In genomic region chr5:56170557-56170956, GRCh38 we compare ENCODE assay signal across 17 cellular contexts.
DNase-seq lines count a peak whose midpoint lies in the region; ATAC-seq and TF ChIP-seq lines count a peak whose summit lies in the region.
"Had no signal": no experiment of that assay in that cellular context is flagged by ENCODE, and none has a peak within 500 bp of the region (broad histone marks: within the 10 kb centered on the region; RNA-seq: fewer than 3 reads in every experiment).

No MANE protein-coding gene starts in this region.

- no peak for DNase-seq in activated naive CD4-positive, alpha-beta T cell (lab: John Stamatoyannopoulos, UW)
- DNase-seq in astrocyte of the spinal cord (ENCODE audit: low read depth, low spot score): peak; percentile 95
- peak in 3 of 5 donors; percentile 32 to 48 (median 36) for DNase-seq in heart left ventricle
- DNase-seq in activated CD4-positive, alpha-beta T cell treated with anti-CD3 and anti-CD28 coated beads, Interleukin-2, amount 50 U/mL, for 48 hours: no peak
- DNase-seq: activated B cell treated with CpG ODN at 0.5 μM for 24 hours; activated naive CD8-positive, alpha-beta T cell treated with anti-CD3 and anti-CD28 coated beads, Interleukin-2, amount 10 ng/mL, durations not matched to agents 7 days and 5 days; CD8-positive, alpha-beta T cell; DMS79 treated with DMSO at 0.1 percent for 48 hours; NCI-H1930; NCI-H510A had no signal

- WGBS in heart left ventricle, 4 donors: 51 to 86% (median 58%) methylated on average over 4 of the region's 4 CpGs

- H3K4me3 ChIP-seq in astrocyte of the spinal cord (ENCODE audit: low read depth, low read length) (no peak overlapping the region), heart left ventricle (no peak overlapping the region), subcutaneous abdominal adipose tissue (ENCODE audit: low read depth in 1 of 5, low read length in 5 of 5) (no peak overlapping the region)
- H3K4me3 ChIP-seq: lung had no signal

- in situ Hi-C loops in astrocyte of the spinal cord (cut with HindIII; ENCODE audit: low sequenced_read_pairs): no loop called here

- H3K27ac ChIP-seq in heart left ventricle (peak overlapping the region in 5 of 12 donors; percentile 14 to 80 (median 31)), subcutaneous abdominal adipose tissue (ENCODE audit: low read depth, low read length) (peak overlapping the region; percentile 68)
- H3K27ac ChIP-seq: 22Rv1 had no signal

- no peaks in the 10 kb centered on the region for H3K27me3 Mint-ChIP-seq in activated naive CD4-positive, alpha-beta T cell treated with anti-CD3 and anti-CD28 coated beads, Interleukin-2, amount 50 U/mL, for 24 hours
- H3K27me3 Mint-ChIP-seq: activated naive CD8-positive, alpha-beta T cell treated with anti-CD3 and anti-CD28 coated beads, Interleukin-2, amount 10 ng/mL, durations not matched to agents 7 days and 5 days had no signal

- H3K27me3 ChIP-seq in heart left ventricle: no peaks in the 10 kb centered on the region
- no peaks in the 10 kb centered on the region for H3K27me3 ChIP-seq in subcutaneous abdominal adipose tissue (ENCODE audit: control insufficient read depth in 5 of 5, insufficient read depth in 4 of 5, low read length in 5 of 5)

- H3K36me3 ChIP-seq in heart left ventricle: no peaks in the 10 kb centered on the region
- H3K36me3 ChIP-seq in subcutaneous abdominal adipose tissue (ENCODE audit: control insufficient read depth in 5 of 5, insufficient read depth in 5 of 5, low read length in 5 of 5): no peaks in the 10 kb centered on the region

- H3K36me3 Mint-ChIP-seq in activated naive CD4-positive, alpha-beta T cell treated with anti-CD3 and anti-CD28 coated beads, Interleukin-2, amount 50 U/mL, for 24 hours: no peaks in the 10 kb centered on the region
- H3K36me3 Mint-ChIP-seq: activated naive CD8-positive, alpha-beta T cell treated with anti-CD3 and anti-CD28 coated beads, Interleukin-2, amount 10 ng/mL, durations not matched to agents 7 days and 5 days; CD8-positive, alpha-beta T cell; natural killer cell treated with Interleukin-12 subunit alpha and Interleukin-12 subunit beta and Interleukin-15 and Interleukin-18, amount 100 ng/mL, for 72 hours had no signal

- no peaks in the 10 kb centered on the region for H3K9me3 Mint-ChIP-seq in activated naive CD4-positive, alpha-beta T cell treated with anti-CD3 and anti-CD28 coated beads, Interleukin-2, amount 50 U/mL, for 24 hours
- H3K9me3 Mint-ChIP-seq: activated B cell treated with CpG ODN at 0.5 μM for 24 hours; activated naive CD8-positive, alpha-beta T cell treated with anti-CD3 and anti-CD28 coated beads, Interleukin-2, amount 10 ng/mL, durations not matched to agents 7 days and 5 days; CD8-positive, alpha-beta T cell; natural killer cell treated with Interleukin-12 subunit alpha and Interleukin-12 subunit beta and Interleukin-15 and Interleukin-18, amount 100 ng/mL, for 72 hours had no signal

- H3K4me1 ChIP-seq in heart left ventricle: peaks cover 0 to 79% (median 15%) of the 10 kb centered on the region in 12 donors
- H3K4me1 ChIP-seq in subcutaneous abdominal adipose tissue (ENCODE audit: control insufficient read depth in 5 of 5, insufficient read depth in 5 of 5, low read length in 5 of 5): peaks cover 0 to 43% (median 40%) of the 10 kb centered on the region in 5 donors

- no peak for TF ChIP-seq CTCF in astrocyte of the spinal cord (IDR thresholded peaks at IDR 0.05; ENCODE audit: low read depth, low read length)
- TF ChIP-seq CTCF in heart left ventricle (IDR thresholded peaks at IDR 0.05): no peak

- peak overlapping the region; percentile 35 for H3K27ac Mint-ChIP-seq in activated naive CD4-positive, alpha-beta T cell treated with anti-CD3 and anti-CD28 coated beads, Interleukin-2, amount 50 U/mL, for 24 hours
- H3K27ac Mint-ChIP-seq: activated B cell treated with CpG ODN at 0.5 μM for 24 hours; activated naive CD8-positive, alpha-beta T cell treated with anti-CD3 and anti-CD28 coated beads, Interleukin-2, amount 10 ng/mL, durations not matched to agents 7 days and 5 days; CD8-positive, alpha-beta T cell had no signal

- H3K9me3 ChIP-seq in heart left ventricle (no peaks in the 10 kb centered on the region), subcutaneous abdominal adipose tissue (ENCODE audit: control insufficient read depth in 5 of 5, low read length in 5 of 5) (no peaks in the 10 kb centered on the region)

- peaks cover 48% of the 10 kb centered on the region for H3K4me1 Mint-ChIP-seq in activated naive CD4-positive, alpha-beta T cell treated with anti-CD3 and anti-CD28 coated beads, Interleukin-2, amount 50 U/mL, for 24 hours
- H3K4me1 Mint-ChIP-seq: activated B cell treated with CpG ODN at 0.5 μM for 24 hours had no signal

- TF ChIP-seq POLR2A in heart left ventricle (IDR thresholded peaks at IDR 0.05): no peak

- peak in 3 of 4 donors; percentile 65 to 82 (median 74) for ATAC-seq in heart left ventricle
- ATAC-seq in GM21390 (IDR thresholded peaks at IDR 0.05; ENCODE audit: unreplicated experiment): no peak
- ATAC-seq in GM19455 (IDR thresholded peaks at IDR 0.05; ENCODE audit: unreplicated experiment): no peak
- ATAC-seq: CD8-positive, alpha-beta T cell; natural killer cell treated with Interleukin-12 subunit alpha and Interleukin-12 subunit beta and Interleukin-15 and Interleukin-18, amount 100 ng/mL, for 72 hours had no signal

- intact Hi-C loops in heart left ventricle (cut with DNase I): loop anchor here in 4 of 10 donors (10.0 kb wide), 2 partner anchors 96 to 176 kb away; partner anchors contain the start of gene IL6ST (in 2 of the 4)

- no peak overlapping the region for H3K9ac ChIP-seq in subcutaneous abdominal adipose tissue (ENCODE audit: low read length in 5 of 5)

- no peak overlapping the region for H3K4me3 Mint-ChIP-seq in activated naive CD4-positive, alpha-beta T cell treated with anti-CD3 and anti-CD28 coated beads, Interleukin-2, amount 50 U/mL, for 24 hours
- H3K4me3 Mint-ChIP-seq: activated B cell treated with CpG ODN at 0.5 μM for 24 hours; activated naive CD8-positive, alpha-beta T cell treated with anti-CD3 and anti-CD28 coated beads, Interleukin-2, amount 10 ng/mL, durations not matched to agents 7 days and 5 days; CD8-positive, alpha-beta T cell; natural killer cell treated with Interleukin-12 subunit alpha and Interleukin-12 subunit beta and Interleukin-15 and Interleukin-18, amount 100 ng/mL, for 72 hours had no signal

Comparison
In these comparisons a context has a peak if more than half of its experiments do, and no peak if none do; other contexts are left out.
1. DNase-seq: peak in astrocyte of the spinal cord (single experiment) and heart left ventricle (3 of 5); none in activated naive CD4-positive, alpha-beta T cell (0 of 4) and activated CD4-positive, alpha-beta T cell treated with anti-CD3 and anti-CD28 coated beads, Interleukin-2, amount 50 U/mL, for 48 hours (0 of 2).
2. ATAC-seq: peak in heart left ventricle (3 of 4); none in GM21390 (single experiment) and GM19455 (single experiment).